In the genomic region with DNA sequence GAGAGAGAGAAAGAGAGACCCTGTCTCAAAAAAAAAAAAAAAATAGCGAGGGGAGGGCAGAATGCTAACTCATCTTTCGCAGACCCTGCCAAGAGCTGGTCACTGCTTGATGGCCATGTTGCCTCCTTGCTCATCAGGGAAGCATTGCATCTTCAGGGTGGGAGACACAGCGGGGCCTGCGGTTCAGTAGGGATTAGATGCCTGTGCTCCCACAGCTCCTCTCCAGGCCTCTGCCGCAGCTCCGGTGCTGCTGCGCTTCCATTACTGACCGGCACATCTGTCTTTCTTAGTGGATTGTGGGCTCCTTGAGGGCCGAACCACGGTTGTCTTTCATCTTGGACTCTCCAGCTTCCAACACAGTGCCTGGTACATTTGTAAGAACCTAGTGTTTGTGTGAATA, we compare ENCODE assay signal across 6 cellular contexts.
"Had no signal": no experiment of that assay in that cellular context is flagged by ENCODE, and none has a peak within 500 bp of the region (broad histone marks: within the 10 kb centered on the region; RNA-seq: fewer than 3 reads in every experiment).

No MANE protein-coding gene starts in this region.

- DNase-seq: H7, IMR-90 had no signal

- H2AFZ ChIP-seq: GM23248 had no signal

- H3K9me3 ChIP-seq: HAP-1 had no signal

- H3K4me3 ChIP-seq: GM23248, HAP-1, K562 had no signal

- H3K36me3 ChIP-seq: HAP-1 had no signal

- ATAC-seq: HCT116 had no signal

- H3K9ac ChIP-seq: GM23248 had no signal

- H3K4me1 ChIP-seq: HAP-1 had no signal

- H3K27ac ChIP-seq: GM23248 had no signal
